In the genomic region with DNA sequence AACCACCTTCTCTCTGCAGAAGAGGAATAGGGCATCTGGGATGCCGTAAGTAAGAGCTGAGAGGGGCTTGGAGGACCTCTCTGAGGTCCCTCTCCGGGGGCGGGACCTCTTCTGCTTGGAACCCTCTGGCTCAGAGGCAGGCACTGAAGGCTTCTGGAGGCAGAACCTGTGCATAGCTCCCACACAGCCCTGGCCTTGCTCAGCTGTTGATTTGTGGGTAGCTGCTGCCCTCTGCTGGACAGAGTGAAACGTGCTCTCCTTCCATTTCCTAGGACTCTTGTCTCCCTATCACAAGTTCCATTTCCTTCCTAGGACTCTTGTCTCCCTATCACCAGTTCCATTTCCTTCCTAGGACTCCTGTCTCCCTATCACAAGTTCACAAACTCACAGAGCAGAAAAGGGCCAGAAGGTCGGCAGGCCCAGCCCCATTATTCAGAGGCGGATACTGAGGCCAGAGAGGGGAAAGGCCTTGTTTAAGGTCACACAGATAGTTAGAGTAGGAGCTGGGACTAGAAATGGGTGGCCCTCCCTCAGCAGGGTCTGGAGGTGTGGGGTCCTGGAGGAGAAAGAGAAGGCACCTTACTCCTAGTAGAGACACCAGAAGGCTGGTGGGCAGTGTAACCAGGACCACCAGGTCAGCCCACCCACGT, we compare ENCODE assay signal across 9 cellular contexts. TPM values are rescaled to one million over a fixed set of nuclear protein-coding genes. Genes with fewer than 3 reads are reported as not detected.
DNase-seq lines count a peak whose midpoint lies in the region; ATAC-seq lines count a peak whose summit lies in the region.
"Had no signal": no experiment of that assay in that cellular context is flagged by ENCODE, and none has a peak within 500 bp of the region (broad histone marks: within the 10 kb centered on the region; RNA-seq: fewer than 3 reads in every experiment).

No MANE protein-coding gene starts in this region.

- H2BK15ac ChIP-seq in mesendoderm (replicated peaks; ENCODE audit: low read depth), result no peak overlapping the region

- peak; percentile 82 for ATAC-seq in GM21360 (IDR thresholded peaks at IDR 0.05; ENCODE audit: unreplicated experiment)
- peak; percentile 92 for ATAC-seq in effector memory CD8-positive, alpha-beta T cell (replicated peaks)

- H3K79me2 ChIP-seq in mesendoderm (ENCODE audit: control insufficient read depth, insufficient read depth, low read length), result no peaks in the 10 kb centered on the region

- no peak overlapping the region for H3K4me2 ChIP-seq in mesendoderm (ENCODE audit: low read length)

- DNase-seq in COR-L47 (lab: John Stamatoyannopoulos, UW) (peak; percentile 77), HPDE6-E6E7 (ENCODE audit: extremely low spot score) (peak; percentile 69), NOMO-1 (lab: John Stamatoyannopoulos, UW; ENCODE audit: unreplicated experiment in 2 of 2) (peak; percentile 34 to 43), mesendoderm (peak; percentile 91)
- peak; percentile 50 to 58 for DNase-seq in activated CD8-positive, alpha-beta memory T cell treated with anti-CD3 and anti-CD28 coated beads for 1 hour (ENCODE audit: extremely low read depth in 1 of 2, low read depth in 1 of 2)
- DNase-seq in effector memory CD8-positive, alpha-beta T cell, result peak; percentile 67 to 73 (median 68)
- peak; percentile 45 to 60 for DNase-seq in stimulated activated CD8-positive, alpha-beta memory T cell treated with anti-CD3 and anti-CD28 coated beads, Interleukin-2, amount 100 ng/mL, for 48 hours (ENCODE audit: low read depth in 2 of 2)

- no peak overlapping the region for H2BK120ac ChIP-seq in mesendoderm (ENCODE audit: low read depth, low read length)

- no peak overlapping the region for H3K4me3 ChIP-seq in mesendoderm (ENCODE audit: low read length)

- H3K56ac ChIP-seq in mesendoderm (ENCODE audit: low read length), result no peak overlapping the region

- H2BK5ac ChIP-seq in mesendoderm (ENCODE audit: low read length), result no peak overlapping the region

- H3K27ac Mint-ChIP-seq in effector memory CD8-positive, alpha-beta T cell, result peak overlapping the region in 1 of 2 donors; percentile 33
- H3K27ac Mint-ChIP-seq: activated naive CD4-positive, alpha-beta T cell treated with anti-CD3 and anti-CD28 coated beads, Interleukin-2, amount 50 U/mL, for 24 hours had no signal

- no peaks in the 10 kb centered on the region for H3K27me3 Mint-ChIP-seq in effector memory CD8-positive, alpha-beta T cell
- H3K27me3 Mint-ChIP-seq: activated naive CD4-positive, alpha-beta T cell treated with anti-CD3 and anti-CD28 coated beads, Interleukin-2, amount 50 U/mL, for 24 hours had no signal

- no peaks in the 10 kb centered on the region for H3K27me3 ChIP-seq in mesendoderm (ENCODE audit: insufficient read depth, low read length, poor library complexity)

- peaks cover 0 to 4% of the 10 kb centered on the region in 2 donors for H3K4me1 Mint-ChIP-seq in effector memory CD8-positive, alpha-beta T cell (ENCODE audit: low read depth in 2 of 2)
- H3K4me1 Mint-ChIP-seq: activated naive CD4-positive, alpha-beta T cell treated with anti-CD3 and anti-CD28 coated beads, Interleukin-2, amount 50 U/mL, for 24 hours had no signal

- H3K9ac ChIP-seq in mesendoderm (ENCODE audit: low read length), result no peak overlapping the region

- no peaks in the 10 kb centered on the region for H3K79me1 ChIP-seq in mesendoderm (ENCODE audit: low read length)

- H4K5ac ChIP-seq in mesendoderm (ENCODE audit: low read length), result no peak overlapping the region

- peaks cover 2% of the 10 kb centered on the region for H3K4me1 ChIP-seq in mesendoderm (ENCODE audit: control insufficient read depth, low read depth, low read length)

- H3K23ac ChIP-seq in mesendoderm (ENCODE audit: low read length), result no peak overlapping the region

- H3K36me3 ChIP-seq in mesendoderm (ENCODE audit: control insufficient read depth, insufficient read depth, low read length), result no peaks in the 10 kb centered on the region

- no peak overlapping the region for H3K18ac ChIP-seq in mesendoderm (ENCODE audit: low read length)

- H4K8ac ChIP-seq in mesendoderm (ENCODE audit: low read depth, low read length), result no peak overlapping the region

- no peak overlapping the region for H3K27ac ChIP-seq in mesendoderm (ENCODE audit: low read depth, low read length)

- WGBS in mesendoderm (ENCODE audit: extremely low coverage, insufficient coverage, low lambda C conversion rate), result no CpG with 5 or more reads among the region's 7 CpGs

- H3K4me3 Mint-ChIP-seq in effector memory CD8-positive, alpha-beta T cell, result no peak overlapping the region
- H3K4me3 Mint-ChIP-seq: activated naive CD4-positive, alpha-beta T cell treated with anti-CD3 and anti-CD28 coated beads, Interleukin-2, amount 50 U/mL, for 24 hours had no signal

- H3K9me3 Mint-ChIP-seq in effector memory CD8-positive, alpha-beta T cell, result no peaks in the 10 kb centered on the region
- H3K9me3 Mint-ChIP-seq: activated naive CD4-positive, alpha-beta T cell treated with anti-CD3 and anti-CD28 coated beads, Interleukin-2, amount 50 U/mL, for 24 hours had no signal

- H2AK5ac ChIP-seq in mesendoderm (ENCODE audit: low read length), result no peak overlapping the region

- peaks cover 35% of the 10 kb centered on the region for H3K36me3 Mint-ChIP-seq in effector memory CD8-positive, alpha-beta T cell (ENCODE audit: insufficient read depth)

- no peak overlapping the region for H3K4ac ChIP-seq in mesendoderm (ENCODE audit: low read depth, low read length)

RNA-seq across cellular contexts. Expression of a gene that starts 30.3 kb away (rescaled TPM):
- 333 TPM for polyA plus RNA-seq in mesendoderm (2013, experiment 1 of 2)
- 336 TPM for polyA plus RNA-seq in mesendoderm (2013, experiment 2 of 2)

RNA-seq across cellular contexts. Expression of a gene that starts 59.7 kb away (rescaled TPM):
- 81.7 TPM for polyA plus RNA-seq in mesendoderm (2013, experiment 1 of 2)
- polyA plus RNA-seq in mesendoderm (2013, experiment 2 of 2), result 83.4 TPM

Comparison
In these comparisons a context has a peak if more than half of its experiments do, and no peak if none do; other contexts are left out.
1. DNase-seq: peak in every context shown above with its lines; median percentile 91 in mesendoderm; 77 in COR-L47; 69 in HPDE6-E6E7; 68 in effector memory CD8-positive, alpha-beta T cell; 54 in activated CD8-positive, alpha-beta memory T cell treated with anti-CD3 and anti-CD28 coated beads for 1 hour; 52 in stimulated activated CD8-positive, alpha-beta memory T cell treated with anti-CD3 and anti-CD28 coated beads, Interleukin-2, amount 100 ng/mL, for 48 hours; 38 in NOMO-1.